ENCODE assay signal across 7 cellular contexts in the genomic region with DNA sequence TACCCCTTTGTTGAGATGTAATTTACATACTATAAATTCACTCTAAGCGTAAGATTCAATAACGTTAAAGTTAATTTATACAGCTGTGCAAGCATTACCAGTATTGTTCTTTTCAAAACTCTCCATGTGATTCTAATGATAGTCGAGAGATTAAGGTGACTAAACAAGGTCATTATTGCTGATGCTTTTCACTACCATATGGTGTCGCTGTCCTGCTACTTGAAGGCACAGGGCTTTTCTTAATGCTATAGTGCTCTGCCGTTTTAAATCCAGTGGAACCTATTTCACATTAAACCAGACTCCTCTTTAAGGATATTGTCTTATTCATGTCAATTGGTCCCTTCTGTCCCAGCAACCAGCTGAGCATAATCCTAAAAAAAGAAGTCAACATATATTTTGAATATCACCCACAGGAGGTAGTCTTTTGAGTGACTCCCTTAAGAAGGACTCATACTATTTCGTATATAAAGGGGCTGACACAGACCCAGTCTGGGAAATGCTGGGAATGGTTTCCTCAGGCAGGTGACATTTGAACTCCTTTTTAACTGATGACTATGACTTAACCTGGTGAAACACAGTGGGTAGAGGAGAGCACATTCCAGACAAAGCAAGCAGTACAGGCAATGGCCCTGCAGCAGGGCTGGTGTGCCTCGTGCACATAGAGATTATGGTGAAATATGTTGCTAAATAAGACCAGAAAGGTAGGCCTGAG. TPM values are rescaled to one million over a fixed set of nuclear protein-coding genes. Genes with fewer than 3 reads are reported as not detected.
DNase-seq lines count a peak whose midpoint lies in the region; ATAC-seq and TF ChIP-seq lines count a peak whose summit lies in the region.

No MANE protein-coding gene starts in this region.

- dilution Hi-C loops in mammary epithelial cell (cut with HindIII; ENCODE audit: low sequenced_read_pairs) = no loop called here

- TF ChIP-seq CTCF in mammary epithelial cell (conservative IDR thresholded peaks at IDR 0.05 in 1 of 2, IDR thresholded peaks at IDR 0.05 in 1 of 2; ENCODE audit: extremely low read depth in 1 of 2, insufficient read depth in 1 of 2, low read depth in 1 of 2, low read length in 2 of 2) = peak; percentile 83 to 85
- peak; percentile 49 to 61 for TF ChIP-seq CTCF in left lung (IDR thresholded peaks at IDR 0.05)

- CTCF ChIA-PET in mammary epithelial cell (lab: Charles Lee; ENCODE audit: low non-redundant PET) = no interaction called here

- intact Hi-C loops in mammary epithelial cell (cut with micrococcal nuclease) = loop anchor here (1.0 to 5.0 kb wide), 3 partner anchors 280 to 1250 kb away; no protein-coding TSS in a partner anchor
- intact Hi-C loops in left lung (cut with DNase I) = no loop called here

- peak; percentile 96 for ATAC-seq in GM21360 (IDR thresholded peaks at IDR 0.05; ENCODE audit: unreplicated experiment)
- peak; percentile 90 for ATAC-seq in HG03520 (IDR thresholded peaks at IDR 0.05; ENCODE audit: unreplicated experiment)
- ATAC-seq in left lung = peak; percentile 94

- H3K27me3 ChIP-seq in mammary epithelial cell (ENCODE audit: insufficient read depth, low read length) = no peaks in the 10 kb centered on the region
- no peaks in the 10 kb centered on the region for H3K27me3 ChIP-seq in left lung

- no peaks in the 10 kb centered on the region for H3K79me2 ChIP-seq in mammary epithelial cell (ENCODE audit: insufficient read depth, low read length)

- no peak overlapping the region for H3K9ac ChIP-seq in mammary epithelial cell (ENCODE audit: insufficient read depth, low read length)

- 29% methylated on average over 7 of the region's 7 CpGs for WGBS in mammary epithelial cell (ENCODE audit: low coverage, missing lambda C conversion rate)

- H4K20me1 ChIP-seq in mammary epithelial cell (ENCODE audit: insufficient read depth, low read length) = no peaks in the 10 kb centered on the region

- H3K4me1 ChIP-seq in mammary epithelial cell (ENCODE audit: insufficient read depth, low read length) = no peaks in the 10 kb centered on the region
- H3K4me1 ChIP-seq in left lung = peaks cover 0 to 3% of the 10 kb centered on the region in 2 donors

- peak; percentile 52 for DNase-seq in GM03348 (ENCODE audit: low spot score)
- DNase-seq in NCI-H82 treated with DMSO at 0.1 percent for 48 hours (lab: John Stamatoyannopoulos, UW; ENCODE audit: unreplicated experiment) = peak; percentile 61
- peak; percentile 31 for DNase-seq in mammary epithelial cell
- DNase-seq in left lung = no peak
- DNase-seq in occipital lobe (lab: John Stamatoyannopoulos, UW) = no peak

- H3K36me3 ChIP-seq in mammary epithelial cell (ENCODE audit: insufficient read depth, low read length) (no peaks in the 10 kb centered on the region), left lung (no peaks in the 10 kb centered on the region)

- no TSS peak for BruUV-seq in mammary epithelial cell (replicated peaks; lab: Mats Ljungman, UMichigan)

- H3K4me3 ChIP-seq in mammary epithelial cell (replicated peaks in 1 of 3; ENCODE audit: insufficient read depth in 1 of 3, low read depth in 2 of 3, low read length in 3 of 3) (no peak overlapping the region), left lung (no peak overlapping the region)

- H3K4me2 ChIP-seq in mammary epithelial cell (ENCODE audit: insufficient read depth, low read depth, low read length) = no peak overlapping the region

- H2AFZ ChIP-seq in mammary epithelial cell (ENCODE audit: low read depth, low read length) = no peak overlapping the region

- H3K27ac ChIP-seq in mammary epithelial cell (ENCODE audit: insufficient read depth, low read depth, low read length) = no peak overlapping the region
- H3K27ac ChIP-seq in left lung = no peak overlapping the region

- H3K9me3 ChIP-seq in mammary epithelial cell (replicated peaks; ENCODE audit: insufficient read depth, low read length) (no peaks in the 10 kb centered on the region), left lung (no peaks in the 10 kb centered on the region)

- in situ Hi-C loops in mammary epithelial cell (cut with MboI; ENCODE audit: low sequenced_read_pairs in 2 of 2) = loop anchor here (10.0 to 25.0 kb wide), 2 partner anchors 507 to 515 kb away; no protein-coding TSS in a partner anchor

RNA-seq across cellular contexts. Expression of a gene that starts 53.9 kb away (rescaled TPM):
- not detected for total RNA-seq in mammary epithelial cell
- not detected for polyA plus RNA-seq in mammary epithelial cell
- not detected for polyA minus RNA-seq in mammary epithelial cell
- total RNA-seq in left lung = 10 to 100 TPM; 10.9 to 25.1 TPM
- 5.1 TPM for total RNA-seq in occipital lobe

Comparison
In these comparisons a context has a peak if more than half of its experiments do, and no peak if none do; other contexts are left out.
1. DNase-seq: peak in GM03348 (single experiment), NCI-H82 treated with DMSO at 0.1 percent for 48 hours (single experiment) and mammary epithelial cell (single experiment); none in left lung (0 of 2) and occipital lobe (single experiment).
2. Peak in every context shown above with its lines, with median percentiles within 50 percentile points of each other: ATAC-seq.